8 cellular contexts compared by ENCODE assay signal in the genomic region with DNA sequence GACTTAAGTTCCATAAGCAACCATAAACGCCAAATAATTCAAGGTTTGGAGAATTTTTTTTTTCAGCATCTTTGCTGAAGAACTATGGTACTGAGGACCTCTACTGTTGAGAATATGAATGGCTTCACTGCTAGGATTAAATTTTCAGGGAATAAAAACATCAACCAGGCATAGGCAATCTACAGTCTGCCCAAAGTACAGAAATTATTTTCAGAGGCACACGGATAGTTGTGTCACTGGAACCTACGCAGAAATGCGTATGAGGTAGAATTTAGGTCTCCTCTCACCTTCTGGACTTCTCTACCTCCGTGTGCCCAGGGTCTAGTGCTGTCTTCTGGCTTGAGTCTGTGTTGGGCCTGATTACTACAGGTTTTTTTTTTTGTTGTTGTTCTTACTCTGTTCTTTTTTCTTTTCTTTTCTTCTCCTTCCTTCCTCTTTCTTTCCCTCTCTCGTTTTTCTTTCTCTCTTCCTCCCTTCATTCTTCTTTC. TPM values are rescaled to one million over a fixed set of nuclear protein-coding genes. Genes with fewer than 3 reads are reported as not detected.
A peak's percentile ranks its signal among the peaks of the same experiment; 100 is the strongest.
DNase-seq lines count a peak whose midpoint lies in the region; ATAC-seq, FAIRE-seq and TF ChIP-seq lines count a peak whose summit lies in the region.

No MANE protein-coding gene starts in this region.

- DNase-seq in D721Med (ENCODE audit: insufficient read length, low spot score): no peak
- DNase-seq in HT-29 (ENCODE audit: low spot score): peak; percentile 71
- peak; percentile 80 for DNase-seq in SK-MEL-5 (ENCODE audit: low read depth, low spot score)
- peak; percentile 72 for DNase-seq in fibroblast of the aortic adventitia (ENCODE audit: low read depth)
- peak; percentile 27 for DNase-seq in small intestine
- DNase-seq in islet precursor cell: no peak
- no peak for DNase-seq in activated naive CD4-positive, alpha-beta T cell treated with anti-CD3 and anti-CD28 coated beads, Interleukin-2, amount 50 U/mL, for 16 hours

- H3K27ac ChIP-seq in small intestine (ENCODE audit: low read depth in 1 of 2, low read length in 1 of 2): no peak overlapping the region

- H3K4me3 ChIP-seq in fibroblast of the aortic adventitia (ENCODE audit: low read depth, low read length): no peak overlapping the region
- H3K4me3 ChIP-seq in small intestine (ENCODE audit: low read depth in 1 of 2, low read length in 2 of 2): no peak overlapping the region

- whole genome bisulfite sequencing in small intestine, 3 donors: 9 to 17% (median 13%) methylated on average over 6 of the region's 6 CpGs

- TF ChIP-seq CTCF in D721Med (IDR thresholded peaks at IDR 0.05; ENCODE audit: insufficient read depth, missing control alignments): peak; percentile 65
- TF ChIP-seq CTCF in fibroblast of the aortic adventitia (IDR thresholded peaks at IDR 0.05; ENCODE audit: insufficient read depth, low read length): peak; percentile 75

- in situ Hi-C loops in SK-MEL-5 (cut with HindIII; ENCODE audit: low pct_unique_long_range_greater_than_20kb, low sequenced_read_pairs): no loop called here

- H3K36me3 ChIP-seq in small intestine (ENCODE audit: control insufficient read depth in 2 of 2, insufficient read depth in 2 of 2, low read length in 2 of 2): no peaks in the 10 kb centered on the region

- H3K4me1 ChIP-seq in small intestine (ENCODE audit: control insufficient read depth in 2 of 2, insufficient read depth in 1 of 2, low read depth in 1 of 2, low read length in 1 of 2): no peaks in the 10 kb centered on the region

- H3K27me3 ChIP-seq in small intestine (ENCODE audit: control insufficient read depth in 2 of 2, insufficient read depth in 2 of 2, low read length in 2 of 2): peaks cover 0 to 2% of the 10 kb centered on the region in 2 donors

- H3K9me3 ChIP-seq in small intestine (ENCODE audit: control insufficient read depth, low read depth): no peaks in the 10 kb centered on the region

- ATAC-seq in GM19324 (IDR thresholded peaks at IDR 0.05; ENCODE audit: low FRiP score, unreplicated experiment): no peak

- FAIRE-seq in D721Med (lab: Jason Lieb, UNC) (peak; percentile 74), small intestine (lab: Jason Lieb, UNC) (peak; percentile 59)

RNA-seq across cellular contexts. Expression of a gene that starts 39.7 kb away (rescaled TPM):
- total RNA-seq in HT-29 (2014; rRNA removed; shearing (Covaris generic)): not detected in 2 replicates
- not detected in 2 replicates for total RNA-seq in SK-MEL-5 (2014; rRNA removed; shearing (Covaris generic))
- polyA plus RNA-seq in SK-MEL-5 (2015; cell fraction: cytosol; rRNA removed): 0.26 TPM in 1 of 2 replicates, not detected in the other
- polyA plus RNA-seq in SK-MEL-5 (2015; cell fraction: nucleus; rRNA removed): not detected in 2 replicates
- not detected in 2 replicates for total RNA-seq in fibroblast of the aortic adventitia (ENCODE audit: low replicate concordance)
- polyA plus RNA-seq in small intestine: not detected

Comparison
In these comparisons a context has a peak if more than half of its experiments do, and no peak if none do; other contexts are left out.
1. DNase-seq: peak in HT-29 (single experiment), SK-MEL-5 (single experiment), fibroblast of the aortic adventitia (single experiment) and small intestine (single experiment); none in D721Med (single experiment), islet precursor cell (single experiment) and activated naive CD4-positive, alpha-beta T cell treated with anti-CD3 and anti-CD28 coated beads, Interleukin-2, amount 50 U/mL, for 16 hours (single experiment).